ENCODE assay signal across 8 cellular contexts in the genomic region with DNA sequence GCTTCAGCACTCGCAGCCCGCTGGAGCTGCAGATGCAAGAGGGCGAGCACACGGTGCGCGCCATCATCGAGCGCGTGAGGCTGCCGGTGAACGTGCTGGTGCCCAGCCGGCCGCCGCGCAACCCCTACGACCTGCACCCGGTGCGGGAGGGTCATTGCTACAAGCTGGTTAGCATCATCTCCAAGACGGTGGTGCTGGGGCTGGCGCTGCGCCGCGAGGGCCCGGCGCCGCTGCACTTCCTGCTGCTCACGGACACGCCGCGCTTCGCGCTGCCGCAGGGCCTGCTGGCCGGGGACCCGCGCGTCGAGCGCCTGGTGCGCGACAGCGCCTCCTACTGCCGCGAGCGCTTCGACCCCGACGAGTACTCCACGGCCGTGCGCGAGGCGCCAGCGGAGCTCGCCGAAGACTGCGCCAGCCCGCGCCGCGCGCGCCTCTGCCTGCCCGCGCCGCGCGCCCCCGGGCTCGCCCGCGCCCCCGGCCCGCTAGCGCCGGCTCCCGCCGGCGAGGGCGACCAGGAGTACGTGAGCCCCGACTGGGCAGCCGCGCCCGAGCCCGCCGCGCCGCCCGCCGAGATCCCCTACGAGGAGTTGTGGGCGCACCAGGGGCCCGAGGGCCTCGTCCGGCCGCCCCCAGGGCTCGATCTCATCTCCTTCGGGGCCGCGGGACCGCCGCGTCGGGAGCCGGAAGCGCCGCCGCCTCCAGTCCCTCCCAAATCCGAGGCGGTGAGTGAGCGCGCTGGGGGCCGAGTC. TPM values are rescaled to one million over a fixed set of nuclear protein-coding genes. Genes with fewer than 3 reads are reported as not detected.
A peak's percentile ranks its signal among the peaks of the same experiment; 100 is the strongest.
DNase-seq lines count a peak whose midpoint lies in the region; ATAC-seq, FAIRE-seq and TF ChIP-seq lines count a peak whose summit lies in the region.

No MANE protein-coding gene starts in this region.

- TF ChIP-seq CTCF in activated B cell treated with CpG ODN at 0.5 μM for 24 hours (IDR thresholded peaks at IDR 0.05) (no peak), HepG2 (CRISPR knock-in tag; IDR thresholded peaks at IDR 0.05) (peak; percentile 60)

- TF ChIP-seq EP300 in HepG2 (IDR thresholded peaks at IDR 0.05; ENCODE audit: low read depth in 2 of 2, low read length in 2 of 2): no peak
- TF ChIP-seq EP300 in HepG2 (CRISPR knock-in tag; IDR thresholded peaks at IDR 0.05; ENCODE audit: borderline replicate concordance): no peak

- H3K27ac ChIP-seq in HepG2 (ENCODE audit: extremely low read length, insufficient read depth, low read length): no peak overlapping the region

- peak overlapping the region; percentile 42 for H3K4me2 ChIP-seq in HepG2 (ENCODE audit: low read depth, low read length)

- H3K9me3 ChIP-seq in HepG2 (ENCODE audit: low read length): no peaks in the 10 kb centered on the region

- TF ChIP-seq POLR2A in GM19193 (IDR thresholded peaks at IDR 0.05; ENCODE audit: extremely low read depth, insufficient read depth, insufficient read length) (peak; percentile 55), HepG2 (IDR thresholded peaks at IDR 0.05; ENCODE audit: insufficient read depth in 1 of 2, low read depth in 2 of 2, low read length in 2 of 2) (no peak)

- H3K4me3 Mint-ChIP-seq in activated B cell treated with CpG ODN at 0.5 μM for 24 hours: peak overlapping the region; percentile 75
- H3K4me3 Mint-ChIP-seq in central memory CD8-positive, alpha-beta T cell: peak overlapping the region; percentile 77

- H3K4me3 ChIP-seq in HepG2 (replicated peaks in 1 of 3; ENCODE audit: insufficient read depth in 1 of 3, low read depth in 2 of 3, low read length in 3 of 3): peak overlapping the region in 2 of 3 experiments; percentile 40; a peak in 3 of 6 replicates

- peaks cover 9% of the 10 kb centered on the region for H3K4me1 ChIP-seq in HepG2 (ENCODE audit: insufficient read depth, low read length)

- H4K20me1 ChIP-seq in HepG2 (ENCODE audit: insufficient read depth, low read length): no peaks in the 10 kb centered on the region

- peaks cover 4% of the 10 kb centered on the region for H3K36me3 Mint-ChIP-seq in activated B cell treated with CpG ODN at 0.5 μM for 24 hours (ENCODE audit: low read depth)
- peaks cover 11% of the 10 kb centered on the region for H3K36me3 Mint-ChIP-seq in central memory CD8-positive, alpha-beta T cell (ENCODE audit: insufficient read depth)

- H3K9ac ChIP-seq in HepG2 (ENCODE audit: insufficient read depth, low read depth, low read length): no peak overlapping the region

- no TSS peak for BruUV-seq in HepG2 (replicated peaks; lab: Mats Ljungman, UMichigan)

- peaks cover 2 to 23% of the 10 kb centered on the region in 2 experiments; a peak in 3 of 5 replicates for H3K27me3 ChIP-seq in HepG2 (ENCODE audit: control insufficient read depth in 1 of 2, insufficient read depth in 2 of 2, low read length in 2 of 2)

- ATAC-seq in activated B cell treated with CpG ODN at 0.5 μM for 24 hours (ENCODE audit: low read depth): peak; percentile 98
- peak; percentile 98 for ATAC-seq in central memory CD8-positive, alpha-beta T cell (replicated peaks; ENCODE audit: extremely low read depth, poor library complexity, severe bottlenecking)
- ATAC-seq in HepG2: peak; percentile 13
- ATAC-seq in HG02588 (IDR thresholded peaks at IDR 0.05; ENCODE audit: unreplicated experiment): no peak

- DNase-seq in AG08396 (ENCODE audit: low spot score): peak; percentile 98
- peak; percentile 66 for DNase-seq in HK-2 (ENCODE audit: unreplicated experiment)
- peak; percentile 80 for DNase-seq in activated B cell treated with CpG ODN at 0.5 μM for 24 hours
- peak; percentile 75 to 78 for DNase-seq in central memory CD8-positive, alpha-beta T cell (ENCODE audit: low spot score in 2 of 2)
- DNase-seq in HepG2 (ENCODE audit: low spot score): no peak
- DNase-seq in stimulated activated CD4-positive, alpha-beta T cell treated with anti-CD3 and anti-CD28 coated beads, Interleukin-4, amount 100 ng/mL, for 4 hours: peak; percentile 82 to 83

- H3K4me1 Mint-ChIP-seq in activated B cell treated with CpG ODN at 0.5 μM for 24 hours: peaks cover 10% of the 10 kb centered on the region
- peaks cover 30% of the 10 kb centered on the region for H3K4me1 Mint-ChIP-seq in central memory CD8-positive, alpha-beta T cell

- CTCF ChIA-PET in activated B cell treated with CpG ODN at 0.5 μM for 24 hours (lab: Charles Lee): interaction anchor here (0.5 to 2.0 kb wide), 9 partner anchors 8 to 97 kb away, joined by 3 to 8 read pairs (median 3); partner anchors contain the start of genes HADHA and HADHB
- CTCF ChIA-PET in HepG2 (lab: Yijun Ruan, JAX; ENCODE audit: low intra/inter-chr PET ratio, low total read pairs): no interaction called here

- 83% methylated on average over 105 of the region's 114 CpGs for WGBS in HepG2 (ENCODE audit: low lambda C conversion rate)

- peak; percentile 43; the same call in 1 of the 2 replicates for TF ChIP-seq RAD21 in HepG2 (CRISPR knock-in tag; IDR thresholded peaks at IDR 0.05)

- H3K27ac Mint-ChIP-seq in activated B cell treated with CpG ODN at 0.5 μM for 24 hours: no peak overlapping the region
- H3K27ac Mint-ChIP-seq in central memory CD8-positive, alpha-beta T cell (ENCODE audit: low read depth): no peak overlapping the region

- POLR2A ChIA-PET in activated B cell treated with CpG ODN at 0.5 μM for 24 hours (lab: Charles Lee): interaction anchor here (0.8 to 2.8 kb wide), 10 partner anchors 10 to 306 kb away, joined by 3 to 11 read pairs (median 4); partner anchors contain the start of genes ADGRF3, ASXL2, GAREM2 and HADHA
- POLR2A ChIA-PET in HepG2 (lab: Yijun Ruan, JAX): no interaction called here

- no peak overlapping the region for H2AFZ ChIP-seq in HepG2 (ENCODE audit: low read length)

- H3K27me3 Mint-ChIP-seq in activated B cell treated with CpG ODN at 0.5 μM for 24 hours: peaks cover 13% of the 10 kb centered on the region
- peaks cover 19% of the 10 kb centered on the region for H3K27me3 Mint-ChIP-seq in central memory CD8-positive, alpha-beta T cell

- in situ Hi-C loops in HepG2 (cut with HindIII; ENCODE audit: extremely low pct_ligation_motif_present, low pct_unique_long_range_greater_than_20kb): no loop called here

- no peak for FAIRE-seq in HepG2 (lab: Jason Lieb, UNC)

- intact Hi-C loops in activated B cell treated with CpG ODN at 0.5 μM for 24 hours (cut with micrococcal nuclease): loop anchor here (2.0 kb wide), 1 partner anchor 60 kb away; the partner anchor contains the start of genes HADHA and HADHB
- intact Hi-C loops in HepG2 (cut with micrococcal nuclease; ENCODE audit: unreplicated experiment): no loop called here

- H3K36me3 ChIP-seq in HepG2 (replicated peaks in 1 of 2; ENCODE audit: control insufficient read depth in 1 of 2, insufficient read depth in 2 of 2, low read length in 2 of 2): no peaks in the 10 kb centered on the region

- H3K9me3 Mint-ChIP-seq in activated B cell treated with CpG ODN at 0.5 μM for 24 hours: no peaks in the 10 kb centered on the region
- H3K9me3 Mint-ChIP-seq in central memory CD8-positive, alpha-beta T cell: no peaks in the 10 kb centered on the region

- no peaks in the 10 kb centered on the region for H3K79me2 ChIP-seq in HepG2 (ENCODE audit: insufficient read depth, low read length)

RNA-seq across cellular contexts. Expression of gene GAREM2, which starts 11.8 kb away (rescaled TPM):
- 2.2 and 3.1 TPM in 2 replicates for total RNA-seq in activated B cell treated with CpG ODN at 0.5 μM for 24 hours
- 0.31 and 0.38 TPM in 2 replicates for total RNA-seq in HepG2 (2016; rRNA removed; fragmentation: Illumina TruSeq; extraction: Trizol)
- total RNA-seq in HepG2 (2016; cell fraction: cytosol; rRNA removed; fragmentation: Illumina TruSeq; extraction: Trizol; ENCODE audit: low read depth): 0.10 and 0.18 TPM in 2 replicates
- 0.35 and 0.36 TPM in 2 replicates for total RNA-seq in HepG2 (2016; cell fraction: insoluble cytoplasmic fraction; rRNA removed; fragmentation: Illumina TruSeq; extraction: Trizol)
- 0.55 and 0.62 TPM in 2 replicates for total RNA-seq in HepG2 (2016; cell fraction: membrane; rRNA removed; fragmentation: Illumina TruSeq; extraction: Trizol)
- total RNA-seq in HepG2 (2016; cell fraction: nucleus; rRNA removed; fragmentation: Illumina TruSeq; extraction: Trizol): 0.28 and 0.94 TPM in 2 replicates
- polyA plus RNA-seq in HepG2 (2011; rRNA removed): 0.29 and 0.37 TPM in 2 replicates
- 0.25 and 0.29 TPM in 2 replicates for polyA plus RNA-seq in HepG2 (2011; cell fraction: cytosol; rRNA removed)
- 0.54 and 0.56 TPM in 2 replicates for polyA plus RNA-seq in HepG2 (2011; cell fraction: nucleus; rRNA removed)
- polyA plus RNA-seq in HepG2 (2012): 0.31 and 0.47 TPM in 2 replicates
- polyA plus RNA-seq in HepG2 (2016; cell fraction: cytosol; fragmentation: Illumina TruSeq; extraction: Trizol; ENCODE audit: low read depth): 0.35 and 0.49 TPM in 2 replicates
- polyA plus RNA-seq in HepG2 (2016; cell fraction: insoluble cytoplasmic fraction; fragmentation: Illumina TruSeq; extraction: Trizol; ENCODE audit: low read depth): 0.88 and 1.2 TPM in 2 replicates
- 0.48 and 0.61 TPM in 2 replicates for polyA plus RNA-seq in HepG2 (2016; cell fraction: membrane; fragmentation: Illumina TruSeq; extraction: Trizol; ENCODE audit: low read depth)
- 0.59 and 1.1 TPM in 2 replicates for polyA plus RNA-seq in HepG2 (2016; cell fraction: nucleus; fragmentation: Illumina TruSeq; extraction: Trizol; ENCODE audit: insufficient read depth, low read depth)
- 1.0 TPM in 1 of 2 replicates, not detected in the other for polyA minus RNA-seq in HepG2 (2011; rRNA and poly(A)+ RNA removed; ENCODE audit: low replicate concordance)
- 0.35 and 1.1 TPM in 2 replicates for polyA minus RNA-seq in HepG2 (2011; cell fraction: cytosol; rRNA and poly(A)+ RNA removed)
- polyA minus RNA-seq in HepG2 (2011; cell fraction: nucleus; rRNA and poly(A)+ RNA removed): 0.25 and 0.26 TPM in 2 replicates

RNA-seq across cellular contexts. Expression of gene HADHA, which starts 59.7 kb away (rescaled TPM):
- total RNA-seq in activated B cell treated with CpG ODN at 0.5 μM for 24 hours: 127 and 128 TPM in 2 replicates
- total RNA-seq in HepG2 (2016; rRNA removed; fragmentation: Illumina TruSeq; extraction: Trizol): 270 and 385 TPM in 2 replicates
- total RNA-seq in HepG2 (2016; cell fraction: cytosol; rRNA removed; fragmentation: Illumina TruSeq; extraction: Trizol; ENCODE audit: low read depth): 28.5 and 37.3 TPM in 2 replicates
- total RNA-seq in HepG2 (2016; cell fraction: insoluble cytoplasmic fraction; rRNA removed; fragmentation: Illumina TruSeq; extraction: Trizol): 269 and 366 TPM in 2 replicates
- 91.6 and 115 TPM in 2 replicates for total RNA-seq in HepG2 (2016; cell fraction: membrane; rRNA removed; fragmentation: Illumina TruSeq; extraction: Trizol)
- total RNA-seq in HepG2 (2016; cell fraction: nucleus; rRNA removed; fragmentation: Illumina TruSeq; extraction: Trizol): 133 TPM in 2 replicates
- 101 and 102 TPM in 2 replicates for polyA plus RNA-seq in HepG2 (2011; rRNA removed)
- polyA plus RNA-seq in HepG2 (2011; cell fraction: cytosol; rRNA removed): 101 and 123 TPM in 2 replicates
- polyA plus RNA-seq in HepG2 (2011; cell fraction: nucleus; rRNA removed): 35.5 and 47.7 TPM in 2 replicates
- 178 and 209 TPM in 2 replicates for polyA plus RNA-seq in HepG2 (2012)
- 28.3 and 35.5 TPM in 2 replicates for polyA plus RNA-seq in HepG2 (2016; cell fraction: cytosol; fragmentation: Illumina TruSeq; extraction: Trizol; ENCODE audit: low read depth)
- 311 and 319 TPM in 2 replicates for polyA plus RNA-seq in HepG2 (2016; cell fraction: insoluble cytoplasmic fraction; fragmentation: Illumina TruSeq; extraction: Trizol; ENCODE audit: low read depth)
- polyA plus RNA-seq in HepG2 (2016; cell fraction: membrane; fragmentation: Illumina TruSeq; extraction: Trizol; ENCODE audit: low read depth): 67.7 and 83.6 TPM in 2 replicates
- 138 and 139 TPM in 2 replicates for polyA plus RNA-seq in HepG2 (2016; cell fraction: nucleus; fragmentation: Illumina TruSeq; extraction: Trizol; ENCODE audit: insufficient read depth, low read depth)
- 135 and 171 TPM in 2 replicates for polyA minus RNA-seq in HepG2 (2011; rRNA and poly(A)+ RNA removed; ENCODE audit: low replicate concordance)
- polyA minus RNA-seq in HepG2 (2011; cell fraction: cytosol; rRNA and poly(A)+ RNA removed): 120 and 132 TPM in 2 replicates
- polyA minus RNA-seq in HepG2 (2011; cell fraction: nucleus; rRNA and poly(A)+ RNA removed): 57.7 and 75.8 TPM in 2 replicates
